Comparison of ENCODE assay signal across 11 cellular contexts in the genomic region with DNA sequence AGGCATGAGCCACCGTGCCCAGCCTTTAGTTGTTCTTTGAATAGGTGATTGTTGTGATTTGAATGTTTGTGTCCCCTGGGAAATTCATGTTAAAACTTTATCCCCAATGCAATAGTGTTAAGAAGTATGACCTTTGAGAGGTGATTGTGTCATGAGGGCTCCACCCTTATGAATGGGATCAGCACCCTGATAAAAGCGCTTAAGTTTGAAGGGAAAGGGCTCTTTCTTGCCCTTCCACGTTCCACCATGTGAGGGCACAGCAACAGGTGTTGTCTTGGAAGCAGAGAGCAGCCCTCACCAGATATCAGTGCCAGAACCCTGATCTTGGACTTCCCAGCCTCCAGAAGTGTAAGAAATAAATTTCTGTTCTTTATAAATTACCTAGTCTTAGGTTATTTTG. TPM values are rescaled to one million over a fixed set of nuclear protein-coding genes. Genes with fewer than 3 reads are reported as not detected.
DNase-seq lines count a peak whose midpoint lies in the region; ATAC-seq and TF ChIP-seq lines count a peak whose summit lies in the region.
"Had no signal": no experiment of that assay in that cellular context is flagged by ENCODE, and none has a peak within 500 bp of the region (broad histone marks: within the 10 kb centered on the region; RNA-seq: fewer than 3 reads in every experiment).

No MANE protein-coding gene starts in this region.

- TF ChIP-seq CTCF in GM10266 (IDR thresholded peaks at IDR 0.05; ENCODE audit: control insufficient read depth, insufficient read depth, low read depth, missing control alignments) (peak; percentile 21), brain microvascular endothelial cell (IDR thresholded peaks at IDR 0.05; ENCODE audit: low read depth, low read length, missing control alignments) (peak; percentile 45)

- H3K36me3 ChIP-seq in brain microvascular endothelial cell (replicated peaks): no peaks in the 10 kb centered on the region

- no peak overlapping the region for H3K4me3 ChIP-seq in brain microvascular endothelial cell (ENCODE audit: low read depth, low read length)

- no peak for DNase-seq in GM10266 (ENCODE audit: extremely low spot score)
- peak; percentile 28 for DNase-seq in M059J (ENCODE audit: low read depth)
- DNase-seq in brain microvascular endothelial cell: no peak
- peak; percentile 15 to 17 for DNase-seq in lung microvascular endothelial cell (ENCODE audit: low read depth in 2 of 2)
- no peak for DNase-seq in activated CD4-positive, CD25-positive, alpha-beta regulatory T cell treated with anti-CD3 and anti-CD28 coated beads, Interleukin-2, amount 50 U/mL, for 72 hours
- DNase-seq in epidermal melanocyte (ENCODE audit: insufficient read length, low spot score): no peak
- DNase-seq: activated T-cell treated with anti-CD3 and anti-CD28 coated beads for 4 hours; DMS79; NCI-H2029; stimulated activated naive CD4-positive, alpha-beta T cell had no signal

- H3K27me3 ChIP-seq in brain microvascular endothelial cell (replicated peaks): no peaks in the 10 kb centered on the region

- in situ Hi-C loops in brain microvascular endothelial cell (cut with HindIII; ENCODE audit: low pct_ligation_motif_present, low sequenced_read_pairs): no loop called here

- no peak for ATAC-seq in GM18907 (IDR thresholded peaks at IDR 0.05; ENCODE audit: unreplicated experiment)

- no peak overlapping the region for H3K27ac ChIP-seq in brain microvascular endothelial cell

RNA-seq across cellular contexts. Expression of a gene that starts 33.7 kb away (rescaled TPM):
- 30.9 and 41.4 TPM in 2 replicates for total RNA-seq in M059J (2014; rRNA removed; shearing (Covaris generic))
- 21.1 and 22.0 TPM in 2 replicates for total RNA-seq in lung microvascular endothelial cell

RNA-seq across cellular contexts. Expression of a gene that starts 44.2 kb away (rescaled TPM):
- total RNA-seq in M059J (2014; rRNA removed; shearing (Covaris generic)): 46.7 and 55.0 TPM in 2 replicates
- 6.8 and 9.3 TPM in 2 replicates for total RNA-seq in lung microvascular endothelial cell

Comparison
In these comparisons a context has a peak if more than half of its experiments do, and no peak if none do; other contexts are left out.
1. DNase-seq: peak in M059J (single experiment) and lung microvascular endothelial cell (2 of 2); none in GM10266 (single experiment), brain microvascular endothelial cell (single experiment), activated CD4-positive, CD25-positive, alpha-beta regulatory T cell treated with anti-CD3 and anti-CD28 coated beads, Interleukin-2, amount 50 U/mL, for 72 hours (single experiment) and epidermal melanocyte (single experiment).